In genomic region chr6:122399055-122399347, GRCh38 we compare ENCODE assay signal across 8 cellular contexts. TPM values are rescaled to one million over a fixed set of nuclear protein-coding genes. Genes with fewer than 3 reads are reported as not detected.
DNase-seq lines count a peak whose midpoint lies in the region; ATAC-seq and TF ChIP-seq lines count a peak whose summit lies in the region.

No MANE protein-coding gene starts in this region.

- peak overlapping the region; percentile 75 for H3K27ac Mint-ChIP-seq in activated CD8-positive, alpha-beta T cell treated with anti-CD3 and anti-CD28 coated beads, Interleukin-2, amount 10 ng/mL, durations not matched to agents 7 days and 5 days

- H3F3A ChIP-seq in SK-N-SH (replicated peaks; ENCODE audit: insufficient read depth): peaks cover 12% of the 10 kb centered on the region

- H3K36me3 ChIP-seq in SK-N-SH (replicated peaks in 1 of 2; ENCODE audit: control insufficient read depth in 1 of 2, insufficient read depth in 2 of 2, low read length in 1 of 2) (no peaks in the 10 kb centered on the region), iPS-18a (ENCODE audit: control insufficient read depth, low read depth, low read length) (no peaks in the 10 kb centered on the region), stomach smooth muscle (ENCODE audit: control insufficient read depth in 2 of 2, insufficient read depth in 2 of 2, low read length in 2 of 2) (no peaks in the 10 kb centered on the region)

- peaks cover 7% of the 10 kb centered on the region for H3K36me3 Mint-ChIP-seq in activated CD8-positive, alpha-beta T cell treated with anti-CD3 and anti-CD28 coated beads, Interleukin-2, amount 10 ng/mL, durations not matched to agents 7 days and 5 days (ENCODE audit: low read depth)

- CTCF ChIA-PET in SK-N-SH (lab: Yijun Ruan, JAX): interaction anchor here (0.6 to 1.3 kb wide), 4 partner anchors 9 to 93 kb away, joined by 3 to 5 read pairs (median 3); no protein-coding TSS in a partner anchor
- CTCF ChIA-PET in activated CD8-positive, alpha-beta T cell treated with anti-CD3 and anti-CD28 coated beads, Interleukin-2, amount 10 ng/mL, durations not matched to agents 7 days and 5 days (lab: Charles Lee): interaction anchor here (0.7 to 1.6 kb wide), 7 partner anchors 9 to 132 kb away, joined by 3 to 10 read pairs (median 4); partner anchors contain the start of gene SERINC1

- H3K9ac ChIP-seq in SK-N-SH (peak overlapping the region; percentile 37; the same call in 1 of the 2 replicates), iPS-18a (ENCODE audit: low read length) (no peak overlapping the region), stomach smooth muscle (ENCODE audit: low read length in 2 of 2) (peak overlapping the region in 1 of 2 donors; percentile 54)

- peak overlapping the region; percentile 98 for H3K4me3 Mint-ChIP-seq in activated CD8-positive, alpha-beta T cell treated with anti-CD3 and anti-CD28 coated beads, Interleukin-2, amount 10 ng/mL, durations not matched to agents 7 days and 5 days

- no peaks in the 10 kb centered on the region for H3K27me3 Mint-ChIP-seq in activated CD8-positive, alpha-beta T cell treated with anti-CD3 and anti-CD28 coated beads, Interleukin-2, amount 10 ng/mL, durations not matched to agents 7 days and 5 days (ENCODE audit: low read depth)

- ATAC-seq in SK-N-SH treated with all-trans-retinoic acid at 6 μM for 48 hours (no peak), left colon (no peak)
- no peak for ATAC-seq in activated CD8-positive, alpha-beta T cell treated with anti-CD3 and anti-CD28 coated beads, Interleukin-2, amount 10 ng/mL, durations not matched to agents 7 days and 5 days
- no peak for ATAC-seq in activated CD4-positive, CD25-positive, alpha-beta regulatory T cell treated with anti-CD3 and anti-CD28 coated beads, Interleukin-2, amount 50 U/mL, for 24 hours

- no peaks in the 10 kb centered on the region for H3K9me2 ChIP-seq in SK-N-SH

- H3K27ac ChIP-seq in SK-N-SH (ENCODE audit: low read depth in 2 of 2, low read length in 1 of 2) (peak overlapping the region; percentile 67 to 75), iPS-18a (ENCODE audit: low read length) (no peak overlapping the region), stomach smooth muscle (ENCODE audit: low read length) (peak overlapping the region; percentile 70)

- H3K4me2 ChIP-seq in SK-N-SH: peak overlapping the region; percentile 60; the same call in 1 of the 2 replicates

- intact Hi-C loops in left colon (cut with DNase I, micrococcal nuclease): loop anchor here in 1 of 2 donors (5.0 kb wide), 1 partner anchor 73 kb away; the partner anchor contains the start of gene SERINC1

- H3K27me3 ChIP-seq in SK-N-SH (ENCODE audit: insufficient read depth) (no peaks in the 10 kb centered on the region), iPS-18a (ENCODE audit: control insufficient read depth, insufficient read depth, low read length) (peaks cover 62% of the 10 kb centered on the region), stomach smooth muscle (ENCODE audit: control insufficient read depth in 1 of 2, insufficient read depth in 2 of 2, low read length in 2 of 2) (no peaks in the 10 kb centered on the region)

- POLR2A ChIA-PET in SK-N-SH (lab: Yijun Ruan, JAX): no interaction called here
- POLR2A ChIA-PET in activated CD8-positive, alpha-beta T cell treated with anti-CD3 and anti-CD28 coated beads, Interleukin-2, amount 10 ng/mL, durations not matched to agents 7 days and 5 days (lab: Charles Lee): interaction anchor here (0.6 to 1.6 kb wide), 4 partner anchors 9 to 75 kb away, joined by 3 to 9 read pairs (median 4); partner anchors contain the start of gene SERINC1

- no peak for TF ChIP-seq EP300 in SK-N-SH (IDR thresholded peaks at IDR 0.05; ENCODE audit: borderline replicate concordance in 1 of 2, low read depth in 1 of 2, low read length in 1 of 2)

- H3K9me3 ChIP-seq in SK-N-SH: no peaks in the 10 kb centered on the region
- H3K9me3 ChIP-seq in iPS-18a (ENCODE audit: control insufficient read depth, low read depth, low read length): no peaks in the 10 kb centered on the region
- H3K9me3 ChIP-seq in stomach smooth muscle (ENCODE audit: control insufficient read depth in 2 of 2, low read length in 2 of 2): no peaks in the 10 kb centered on the region

- peaks cover 33% of the 10 kb centered on the region for H3K4me1 Mint-ChIP-seq in activated CD8-positive, alpha-beta T cell treated with anti-CD3 and anti-CD28 coated beads, Interleukin-2, amount 10 ng/mL, durations not matched to agents 7 days and 5 days (ENCODE audit: low read depth)

- H2AFZ ChIP-seq in SK-N-SH (ENCODE audit: low read depth): peak overlapping the region; percentile 85

- TF ChIP-seq RAD21 in SK-N-SH (IDR thresholded peaks at IDR 0.05; ENCODE audit: low read length): no peak

- WGBS in SK-N-SH (ENCODE audit: low lambda C conversion rate): 0% methylated on average over 2 of the region's 2 CpGs

- DNase-seq in SK-N-SH (no peak), HCEC 1CT (no peak), left colon (no peak)
- no peak for DNase-seq in activated CD8-positive, alpha-beta T cell treated with anti-CD3 and anti-CD28 coated beads, Interleukin-2, amount 10 ng/mL, durations not matched to agents 7 days and 5 days

- peaks cover 14% of the 10 kb centered on the region; the same call in 1 of the 2 replicates for H4K20me1 ChIP-seq in SK-N-SH (ENCODE audit: insufficient read depth)

- H3K79me2 ChIP-seq in SK-N-SH (ENCODE audit: insufficient read depth): peaks cover 44% of the 10 kb centered on the region

- no peaks in the 10 kb centered on the region for H3K9me3 Mint-ChIP-seq in activated CD8-positive, alpha-beta T cell treated with anti-CD3 and anti-CD28 coated beads, Interleukin-2, amount 10 ng/mL, durations not matched to agents 7 days and 5 days (ENCODE audit: insufficient read depth)

- TF ChIP-seq CTCF in SK-N-SH (IDR thresholded peaks at IDR 0.05): no peak

- H3K4me3 ChIP-seq in SK-N-SH (ENCODE audit: low read depth in 2 of 2, low read length in 1 of 2) (peak overlapping the region; percentile 29 to 45; a peak in 3 of 4 replicates), iPS-18a (ENCODE audit: low read length) (peak overlapping the region; percentile 26), stomach smooth muscle (ENCODE audit: low read length in 2 of 2) (peak overlapping the region; percentile 21 to 58)

- H3K4me1 ChIP-seq in SK-N-SH (ENCODE audit: control insufficient read depth in 1 of 2, insufficient read depth in 2 of 2, low read depth in 1 of 2, low read length in 1 of 2) (peaks cover 0 to 8% of the 10 kb centered on the region in 2 experiments; a peak in 2 of 4 replicates), iPS-18a (ENCODE audit: control insufficient read depth, low read depth, low read length) (no peaks in the 10 kb centered on the region), stomach smooth muscle (ENCODE audit: control insufficient read depth, insufficient read depth, low read length) (peaks cover 11% of the 10 kb centered on the region)

TF ChIP-seq in SK-N-SH, 30 proteins besides CTCF, POLR2A, EP300 and RAD21:
- TF ChIP-seq ELF1 (IDR thresholded peaks at IDR 0.05) (0 out of 2 replicates have a peak, but pooled peaks have one; percentile 14), FOSL2 (IDR thresholded peaks at IDR 0.05; ENCODE audit: borderline replicate concordance, low read depth) (peak; percentile 15; the same call in 1 of the 2 replicates)
- TF ChIP-seq, protein P1, sequence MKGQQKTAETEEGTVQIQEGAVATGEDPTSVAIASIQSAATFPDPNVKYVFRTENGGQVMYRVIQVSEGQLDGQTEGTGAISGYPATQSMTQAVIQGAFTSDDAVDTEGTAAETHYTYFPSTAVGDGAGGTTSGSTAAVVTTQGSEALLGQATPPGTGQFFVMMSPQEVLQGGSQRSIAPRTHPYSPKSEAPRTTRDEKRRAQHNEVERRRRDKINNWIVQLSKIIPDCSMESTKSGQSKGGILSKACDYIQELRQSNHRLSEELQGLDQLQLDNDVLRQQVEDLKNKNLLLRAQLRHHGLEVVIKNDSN (IDR thresholded peaks at IDR 0.05; ENCODE audit: borderline replicate concordance, low read depth): no peak

TF ChIP-seq in SK-N-SH treated with all-trans-retinoic acid at 6 μM for 48 hours, 23 proteins besides CTCF, POLR2A, EP300 and RAD21:
- TF ChIP-seq SNAI2 (CRISPR knock-in tag; IDR thresholded peaks at IDR 0.05) (no peak), ZNF8 (CRISPR knock-in tag; IDR thresholded peaks at IDR 0.05) (no peak), ZNF565 (CRISPR knock-in tag; conservative IDR thresholded peaks at IDR 0.05; ENCODE audit: low read depth) (no peak)
- TF ChIP-seq, protein P2, sequence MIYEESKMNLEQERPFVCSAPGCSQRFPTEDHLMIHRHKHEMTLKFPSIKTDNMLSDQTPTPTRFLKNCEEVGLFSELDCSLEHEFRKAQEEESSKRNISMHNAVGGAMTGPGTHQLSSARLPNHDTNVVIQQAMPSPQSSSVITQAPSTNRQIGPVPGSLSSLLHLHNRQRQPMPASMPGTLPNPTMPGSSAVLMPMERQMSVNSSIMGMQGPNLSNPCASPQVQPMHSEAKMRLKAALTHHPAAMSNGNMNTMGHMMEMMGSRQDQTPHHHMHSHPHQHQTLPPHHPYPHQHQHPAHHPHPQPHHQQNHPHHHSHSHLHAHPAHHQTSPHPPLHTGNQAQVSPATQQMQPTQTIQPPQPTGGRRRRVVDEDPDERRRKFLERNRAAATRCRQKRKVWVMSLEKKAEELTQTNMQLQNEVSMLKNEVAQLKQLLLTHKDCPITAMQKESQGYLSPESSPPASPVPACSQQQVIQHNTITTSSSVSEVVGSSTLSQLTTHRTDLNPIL (CRISPR knock-in tag; IDR thresholded peaks at IDR 0.05; ENCODE audit: low read depth): no peak

RNA-seq across cellular contexts. Expression of gene HSF2, which starts 0.5 kb away (rescaled TPM):
- polyA plus RNA-seq in SK-N-SH (2012; rRNA removed): 22.2 and 28.0 TPM in 2 replicates
- 25.0 and 26.3 TPM in 2 replicates for polyA plus RNA-seq in SK-N-SH (2012; cell fraction: cytosol; rRNA removed)
- 37.1 and 60.8 TPM in 2 replicates for polyA plus RNA-seq in SK-N-SH (2012; cell fraction: nucleus; rRNA removed)
- total RNA-seq in activated CD8-positive, alpha-beta T cell treated with anti-CD3 and anti-CD28 coated beads, Interleukin-2, amount 10 ng/mL, durations not matched to agents 7 days and 5 days: 10 to 100 TPM; 14.6 to 17.6 TPM
- 1 to 10 TPM; 4.0 to 5.8 TPM for total RNA-seq in left colon
